Comparison of ENCODE assay signal across 17 cellular contexts in genomic region chr2:179917272-179917671, GRCh38. TPM values are rescaled to one million over a fixed set of nuclear protein-coding genes. Genes with fewer than 3 reads are reported as not detected.
A peak's percentile ranks its signal among the peaks of the same experiment; 100 is the strongest.
DNase-seq lines count a peak whose midpoint lies in the region; FAIRE-seq and TF ChIP-seq lines count a peak whose summit lies in the region.
"Had no signal": no experiment of that assay in that cellular context is flagged by ENCODE, and none has a peak within 500 bp of the region (broad histone marks: within the 10 kb centered on the region; RNA-seq: fewer than 3 reads in every experiment).

No MANE protein-coding gene starts in this region.

- no peak overlapping the region for H2BK20ac ChIP-seq in H1 (ENCODE audit: low read length)

- no peaks in the 10 kb centered on the region for H3K79me2 ChIP-seq in H1 (ENCODE audit: control insufficient read depth in 1 of 2, insufficient read depth in 2 of 2, low read length in 2 of 2)

- H2BK15ac ChIP-seq in H1 (ENCODE audit: low read length) = no peak overlapping the region

- no peak overlapping the region for H2BK12ac ChIP-seq in H1 (ENCODE audit: low read depth, low read length)

- DNase-seq in EH (ENCODE audit: low read depth) (peak; percentile 66), NB4 (ENCODE audit: low read depth) (peak; percentile 19), H1 (ENCODE audit: low read depth in 1 of 2, low spot score in 2 of 2) (no peak), myocyte (ENCODE audit: low read depth) (peak; percentile 16), hypothalamus (lab: John Stamatoyannopoulos, UW) (no peak), foreskin melanocyte (no peak), NCI-H345 treated with DMSO at 0.1 percent for 48 hours (lab: John Stamatoyannopoulos, UW; ENCODE audit: unreplicated experiment) (no peak)
- DNase-seq in activated CD4-positive, alpha-beta T cell treated with anti-CD3 and anti-CD28 coated beads, Interleukin-2, amount 50 U/mL, for 1 hour = no peak
- DNase-seq: activated CD4-positive, CD25-positive, alpha-beta regulatory T cell; activated CD8-positive, alpha-beta memory T cell treated with anti-CD3 and anti-CD28 coated beads, Interleukin-2, amount 50 U/mL, for 4 hours; CD4-positive, alpha-beta memory T cell; KG1; naive thymus-derived CD4-positive, alpha-beta T cell; NCI-H187; NCI-H526; SW 1271 had no signal

- H3K4me3 ChIP-seq in NB4 (ENCODE audit: low read depth, low read length) = no peak overlapping the region
- H3K4me3 ChIP-seq in H1 (ENCODE audit: extremely low read depth in 1 of 4, insufficient read depth in 2 of 4, low read depth in 3 of 4, low read length in 4 of 4) = no peak overlapping the region
- H3K4me3 ChIP-seq: prostate gland had no signal

- H3K79me1 ChIP-seq in H1 (ENCODE audit: low read depth, low read length) = no peaks in the 10 kb centered on the region

- H2AK5ac ChIP-seq in H1 (ENCODE audit: low read depth, low read length) = no peak overlapping the region

- no peak for TF ChIP-seq RAD21 in H1 (IDR thresholded peaks at IDR 0.05 in 1 of 2, conservative IDR thresholded peaks at IDR 0.05 in 1 of 2; ENCODE audit: low read depth in 2 of 2, low read length in 2 of 2)

- no peak overlapping the region for H3K4ac ChIP-seq in H1 (replicated peaks; ENCODE audit: insufficient read length, low read depth, low read length)

- H4K8ac ChIP-seq in H1 (ENCODE audit: extremely low read depth, insufficient read depth, low read length) = no peak overlapping the region

- no peak overlapping the region for H3K18ac ChIP-seq in H1 (ENCODE audit: extremely low read depth, low read length)

- no peak overlapping the region for H3K27ac ChIP-seq in H1 (ENCODE audit: low read depth, low read length)
- H3K27ac ChIP-seq: prostate gland had no signal

- H3K27me3 ChIP-seq in H1 (replicated peaks in 1 of 4; ENCODE audit: control insufficient read depth in 3 of 4, extremely low read depth in 1 of 4, insufficient read depth in 3 of 4, low read length in 3 of 4) = no peaks in the 10 kb centered on the region

- no peaks in the 10 kb centered on the region for H3K9me3 ChIP-seq in H1 (ENCODE audit: insufficient read depth in 2 of 2, low read depth in 1 of 2, low read length in 1 of 2)
- H3K9me3 ChIP-seq: prostate gland had no signal

- TF ChIP-seq CTCF in NB4 (IDR thresholded peaks at IDR 0.05; ENCODE audit: low read depth, low read length) = no peak
- TF ChIP-seq CTCF in H1 (IDR thresholded peaks at IDR 0.05; ENCODE audit: control extremely low read depth in 1 of 3, insufficient read depth in 1 of 3, low read depth in 1 of 3, low read length in 3 of 3) = no peak

- no peak overlapping the region for H3K23ac ChIP-seq in H1 (ENCODE audit: insufficient read length)

- no peak for FAIRE-seq in H1 (lab: Jason Lieb, UNC)

- CTCF ChIA-PET in H1 (lab: Charles Lee; ENCODE audit: partially characterized antibody) = no interaction called here

- no peak overlapping the region for H2BK5ac ChIP-seq in H1 (ENCODE audit: low read depth, low read length)

- no peaks in the 10 kb centered on the region for H3K23me2 ChIP-seq in H1 (ENCODE audit: low read depth, low read length)

- H4K5ac ChIP-seq in H1 (ENCODE audit: insufficient read length, low read depth, low read length) = no peak overlapping the region

- no peak for TF ChIP-seq EP300 in H1 (IDR thresholded peaks at IDR 0.05; ENCODE audit: borderline replicate concordance in 1 of 2, low read depth in 2 of 2, low read length in 2 of 2)

- H3K14ac ChIP-seq in H1 (ENCODE audit: insufficient read length) = no peak overlapping the region

- H3K4me2 ChIP-seq in H1 (ENCODE audit: insufficient read depth in 1 of 2, low read depth in 2 of 2, low read length in 2 of 2) = no peak overlapping the region

- H3K9ac ChIP-seq in H1 (replicated peaks in 1 of 4; ENCODE audit: extremely low read depth in 1 of 4, low read depth in 3 of 4, low read length in 3 of 4) = peak overlapping the region in 1 of 4 experiments; percentile 49; a peak in 1 of 7 replicates

- H3K56ac ChIP-seq in H1 (replicated peaks; ENCODE audit: insufficient read length, low read depth, low read length) = no peak overlapping the region

- H2AFZ ChIP-seq in H1 (ENCODE audit: low read length) = no peak overlapping the region

- H4K91ac ChIP-seq in H1 (replicated peaks; ENCODE audit: insufficient read length, low read length) = no peak overlapping the region

- no peaks in the 10 kb centered on the region for H3K4me1 ChIP-seq in H1 (replicated peaks in 1 of 4; ENCODE audit: control insufficient read depth in 3 of 4, insufficient read depth in 4 of 4, low read length in 3 of 4)
- H3K4me1 ChIP-seq: prostate gland had no signal

- POLR2A ChIA-PET in H1 (lab: Charles Lee; ENCODE audit: partially characterized antibody) = no interaction called here

- no peaks in the 10 kb centered on the region for H3K36me3 ChIP-seq in H1 (ENCODE audit: control insufficient read depth in 2 of 4, insufficient read depth in 4 of 4, low read length in 3 of 4)
- H3K36me3 ChIP-seq: prostate gland had no signal

- H4K20me1 ChIP-seq in H1 (replicated peaks in 1 of 2; ENCODE audit: control insufficient read depth in 1 of 2, insufficient read depth in 2 of 2, low read length in 2 of 2) = no peaks in the 10 kb centered on the region

- H2BK120ac ChIP-seq in H1 (replicated peaks; ENCODE audit: low read depth, low read length) = no peak overlapping the region

- TF ChIP-seq POLR2A in NB4 (IDR thresholded peaks at IDR 0.05; ENCODE audit: extremely low read depth, insufficient read length) (no peak), H1 (IDR thresholded peaks at IDR 0.05; ENCODE audit: control extremely low read depth in 1 of 2, low read depth in 2 of 2, low read length in 2 of 2) (no peak)

TF ChIP-seq in H1, 55 proteins besides CTCF, POLR2A, EP300 and RAD21:
- TF ChIP-seq SRF (IDR thresholded peaks at IDR 0.05; ENCODE audit: low read depth, low read length) (no peak), BACH1 (IDR thresholded peaks at IDR 0.05; ENCODE audit: low read length) (0 out of 2 replicates have a peak, but pooled peaks have one; percentile 19)

RNA-seq across cellular contexts. Expression of gene ZNF385B, which starts 55.9 kb away (rescaled TPM):
- total RNA-seq in H1 (2021; fragmentation: NEBNext Ultra II Directional; extraction: Animal tissue kit (Norgen Biotek cat#: 25700)) = 2.9 and 3.7 TPM in 2 replicates
- polyA plus RNA-seq in H1 (2011; rRNA removed) = 0.82 and 1.1 TPM in 2 replicates
- 1.3 TPM for polyA plus RNA-seq in H1 (2011; cell fraction: cytosol; rRNA removed)
- 2.1 TPM for polyA plus RNA-seq in H1 (2011; cell fraction: nucleus; rRNA removed)
- 1.6 to 2.2 TPM (median 1.8 TPM) in 4 replicates for polyA plus RNA-seq in H1 (2012, experiment 1 of 2)
- 0.96 TPM for polyA plus RNA-seq in H1 (2012, experiment 2 of 2)
- 1.5 TPM for polyA plus RNA-seq in H1 (2013, experiment 1 of 2)
- 2.4 TPM for polyA plus RNA-seq in H1 (2013, experiment 2 of 2)
- polyA minus RNA-seq in H1 (2011; rRNA and poly(A)+ RNA removed) = 2.0 and 2.7 TPM in 2 replicates
- 1.8 TPM for polyA minus RNA-seq in H1 (2011; cell fraction: cytosol; rRNA and poly(A)+ RNA removed)
- polyA minus RNA-seq in H1 (2011; cell fraction: nucleus; rRNA and poly(A)+ RNA removed) = 15.4 TPM
- total RNA-seq in myocyte = 1.2 and 2.9 TPM in 2 replicates
- polyA plus RNA-seq in myocyte (2012) = 0.87 TPM
- total RNA-seq: CD4-positive, alpha-beta memory T cell; naive thymus-derived CD4-positive, alpha-beta T cell had no signal
- polyA plus RNA-seq: CD4-positive, alpha-beta memory T cell; naive thymus-derived CD4-positive, alpha-beta T cell had no signal

Comparison
In these comparisons a context has a peak if more than half of its experiments do, and no peak if none do; other contexts are left out.
1. DNase-seq: peak in EH (single experiment), NB4 (single experiment) and myocyte (single experiment); none in H1 (0 of 2), hypothalamus (0 of 51), foreskin melanocyte (single experiment), NCI-H345 treated with DMSO at 0.1 percent for 48 hours (single experiment) and activated CD4-positive, alpha-beta T cell treated with anti-CD3 and anti-CD28 coated beads, Interleukin-2, amount 50 U/mL, for 1 hour (single experiment).